Comparison of ENCODE assay signal across 1 cellular context in the genomic region with DNA sequence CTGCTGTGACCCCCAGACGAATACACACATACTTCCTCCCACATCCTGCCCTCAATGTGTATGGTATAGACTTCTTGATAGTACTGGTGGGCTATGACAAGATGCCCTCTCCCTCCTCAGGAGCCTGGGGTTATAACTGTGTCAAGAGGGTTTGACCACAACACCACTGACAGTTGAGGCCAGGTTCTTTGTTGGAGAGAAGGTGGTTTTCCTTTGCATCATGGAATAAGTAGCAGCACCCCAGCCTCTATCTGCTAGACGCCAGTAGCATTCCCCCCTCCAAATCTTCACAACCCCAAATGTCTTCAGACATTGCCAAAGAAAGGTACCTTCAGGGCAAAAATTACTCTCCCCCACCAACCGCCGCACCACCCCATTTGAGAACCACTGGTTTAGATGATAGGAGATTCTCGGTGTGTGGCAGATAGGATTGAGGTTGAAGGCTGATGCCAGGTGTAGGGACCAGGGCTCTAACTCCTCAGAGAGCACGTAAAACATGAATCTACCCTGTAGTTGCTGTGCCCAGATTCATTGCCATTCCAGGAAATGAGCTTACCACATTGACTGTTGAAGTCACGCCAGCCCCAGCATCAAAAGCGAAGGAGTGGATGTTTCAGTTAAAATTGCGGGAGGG.
TF ChIP-seq lines count a peak whose summit lies in the region.

No MANE protein-coding gene starts in this region.

TF ChIP-seq in GM12878, 131 proteins besides CTCF, POLR2A, EP300 and RAD21:
- TF ChIP-seq, protein P1, sequence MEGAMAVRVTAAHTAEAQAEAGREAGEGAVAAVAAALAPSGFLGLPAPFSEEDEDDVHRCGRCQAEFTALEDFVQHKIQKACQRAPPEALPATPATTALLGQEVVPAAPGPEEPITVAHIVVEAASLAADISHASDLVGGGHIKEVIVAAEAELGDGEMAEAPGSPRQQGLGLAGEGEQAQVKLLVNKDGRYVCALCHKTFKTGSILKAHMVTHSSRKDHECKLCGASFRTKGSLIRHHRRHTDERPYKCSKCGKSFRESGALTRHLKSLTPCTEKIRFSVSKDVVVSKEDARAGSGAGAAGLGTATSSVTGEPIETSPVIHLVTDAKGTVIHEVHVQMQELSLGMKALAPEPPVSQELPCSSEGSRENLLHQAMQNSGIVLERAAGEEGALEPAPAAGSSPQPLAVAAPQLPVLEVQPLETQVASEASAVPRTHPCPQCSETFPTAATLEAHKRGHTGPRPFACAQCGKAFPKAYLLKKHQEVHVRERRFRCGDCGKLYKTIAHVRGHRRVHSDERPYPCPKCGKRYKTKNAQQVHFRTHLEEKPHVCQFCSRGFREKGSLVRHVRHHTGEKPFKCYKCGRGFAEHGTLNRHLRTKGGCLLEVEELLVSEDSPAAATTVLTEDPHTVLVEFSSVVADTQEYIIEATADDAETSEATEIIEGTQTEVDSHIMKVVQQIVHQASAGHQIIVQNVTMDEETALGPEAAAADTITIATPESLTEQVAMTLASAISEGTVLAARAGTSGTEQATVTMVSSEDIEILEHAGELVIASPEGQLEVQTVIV (IDR thresholded peaks at IDR 0.05; ENCODE audit: borderline replicate concordance, partially characterized antibody) = no peak
- TF ChIP-seq, protein P2, sequence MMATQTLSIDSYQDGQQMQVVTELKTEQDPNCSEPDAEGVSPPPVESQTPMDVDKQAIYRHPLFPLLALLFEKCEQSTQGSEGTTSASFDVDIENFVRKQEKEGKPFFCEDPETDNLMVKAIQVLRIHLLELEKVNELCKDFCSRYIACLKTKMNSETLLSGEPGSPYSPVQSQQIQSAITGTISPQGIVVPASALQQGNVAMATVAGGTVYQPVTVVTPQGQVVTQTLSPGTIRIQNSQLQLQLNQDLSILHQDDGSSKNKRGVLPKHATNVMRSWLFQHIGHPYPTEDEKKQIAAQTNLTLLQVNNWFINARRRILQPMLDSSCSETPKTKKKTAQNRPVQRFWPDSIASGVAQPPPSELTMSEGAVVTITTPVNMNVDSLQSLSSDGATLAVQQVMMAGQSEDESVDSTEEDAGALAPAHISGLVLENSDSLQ (IDR thresholded peaks at IDR 0.05) = no peak
- TF ChIP-seq SMAD5 (IDR thresholded peaks at IDR 0.05; ENCODE audit: low read depth) (no peak), SIN3A (IDR thresholded peaks at IDR 0.05; ENCODE audit: low read depth, low read length) (no peak), ZSCAN29 (IDR thresholded peaks at IDR 0.05) (no peak), ZNF217 (IDR thresholded peaks at IDR 0.05) (no peak), KLF5 (IDR thresholded peaks at IDR 0.05; ENCODE audit: partially characterized antibody) (no peak), CBX3 (IDR thresholded peaks at IDR 0.05; ENCODE audit: borderline replicate concordance, low read depth) (no peak), GABPA (IDR thresholded peaks at IDR 0.05; ENCODE audit: low read depth) (no peak), STAT1 (conservative IDR thresholded peaks at IDR 0.05) (no peak), CBFB (IDR thresholded peaks at IDR 0.05; ENCODE audit: low read depth) (no peak), BRCA1 (IDR thresholded peaks at IDR 0.05; ENCODE audit: low read depth, low read length) (no peak), CEBPB (IDR thresholded peaks at IDR 0.05; ENCODE audit: borderline replicate concordance in 1 of 2, low read depth in 2 of 2, low read length in 2 of 2) (no peak), IKZF2 (IDR thresholded peaks at IDR 0.05) (no peak), RCOR1 (conservative IDR thresholded peaks at IDR 0.05; ENCODE audit: low read depth, low read length) (no peak)
- TF ChIP-seq, protein P3, sequence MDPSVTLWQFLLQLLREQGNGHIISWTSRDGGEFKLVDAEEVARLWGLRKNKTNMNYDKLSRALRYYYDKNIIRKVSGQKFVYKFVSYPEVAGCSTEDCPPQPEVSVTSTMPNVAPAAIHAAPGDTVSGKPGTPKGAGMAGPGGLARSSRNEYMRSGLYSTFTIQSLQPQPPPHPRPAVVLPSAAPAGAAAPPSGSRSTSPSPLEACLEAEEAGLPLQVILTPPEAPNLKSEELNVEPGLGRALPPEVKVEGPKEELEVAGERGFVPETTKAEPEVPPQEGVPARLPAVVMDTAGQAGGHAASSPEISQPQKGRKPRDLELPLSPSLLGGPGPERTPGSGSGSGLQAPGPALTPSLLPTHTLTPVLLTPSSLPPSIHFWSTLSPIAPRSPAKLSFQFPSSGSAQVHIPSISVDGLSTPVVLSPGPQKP (IDR thresholded peaks at IDR 0.05; ENCODE audit: low read depth, low read length) = no peak
- TF ChIP-seq, protein P4, sequence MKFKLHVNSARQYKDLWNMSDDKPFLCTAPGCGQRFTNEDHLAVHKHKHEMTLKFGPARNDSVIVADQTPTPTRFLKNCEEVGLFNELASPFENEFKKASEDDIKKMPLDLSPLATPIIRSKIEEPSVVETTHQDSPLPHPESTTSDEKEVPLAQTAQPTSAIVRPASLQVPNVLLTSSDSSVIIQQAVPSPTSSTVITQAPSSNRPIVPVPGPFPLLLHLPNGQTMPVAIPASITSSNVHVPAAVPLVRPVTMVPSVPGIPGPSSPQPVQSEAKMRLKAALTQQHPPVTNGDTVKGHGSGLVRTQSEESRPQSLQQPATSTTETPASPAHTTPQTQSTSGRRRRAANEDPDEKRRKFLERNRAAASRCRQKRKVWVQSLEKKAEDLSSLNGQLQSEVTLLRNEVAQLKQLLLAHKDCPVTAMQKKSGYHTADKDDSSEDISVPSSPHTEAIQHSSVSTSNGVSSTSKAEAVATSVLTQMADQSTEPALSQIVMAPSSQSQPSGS (IDR thresholded peaks at IDR 0.05; ENCODE audit: low read length) = no peak
- TF ChIP-seq, protein P5, sequence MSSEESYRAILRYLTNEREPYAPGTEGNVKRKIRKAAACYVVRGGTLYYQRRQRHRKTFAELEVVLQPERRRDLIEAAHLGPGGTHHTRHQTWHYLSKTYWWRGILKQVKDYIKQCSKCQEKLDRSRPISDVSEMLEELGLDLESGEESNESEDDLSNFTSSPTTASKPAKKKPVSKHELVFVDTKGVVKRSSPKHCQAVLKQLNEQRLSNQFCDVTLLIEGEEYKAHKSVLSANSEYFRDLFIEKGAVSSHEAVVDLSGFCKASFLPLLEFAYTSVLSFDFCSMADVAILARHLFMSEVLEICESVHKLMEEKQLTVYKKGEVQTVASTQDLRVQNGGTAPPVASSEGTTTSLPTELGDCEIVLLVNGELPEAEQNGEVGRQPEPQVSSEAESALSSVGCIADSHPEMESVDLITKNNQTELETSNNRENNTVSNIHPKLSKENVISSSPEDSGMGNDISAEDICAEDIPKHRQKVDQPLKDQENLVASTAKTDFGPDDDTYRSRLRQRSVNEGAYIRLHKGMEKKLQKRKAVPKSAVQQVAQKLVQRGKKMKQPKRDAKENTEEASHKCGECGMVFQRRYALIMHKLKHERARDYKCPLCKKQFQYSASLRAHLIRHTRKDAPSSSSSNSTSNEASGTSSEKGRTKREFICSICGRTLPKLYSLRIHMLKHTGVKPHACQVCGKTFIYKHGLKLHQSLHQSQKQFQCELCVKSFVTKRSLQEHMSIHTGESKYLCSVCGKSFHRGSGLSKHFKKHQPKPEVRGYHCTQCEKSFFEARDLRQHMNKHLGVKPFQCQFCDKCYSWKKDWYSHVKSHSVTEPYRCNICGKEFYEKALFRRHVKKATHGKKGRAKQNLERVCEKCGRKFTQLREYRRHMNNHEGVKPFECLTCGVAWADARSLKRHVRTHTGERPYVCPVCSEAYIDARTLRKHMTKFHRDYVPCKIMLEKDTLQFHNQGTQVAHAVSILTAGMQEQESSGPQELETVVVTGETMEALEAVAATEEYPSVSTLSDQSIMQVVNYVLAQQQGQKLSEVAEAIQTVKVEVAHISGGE (CRISPR knock-in tag; IDR thresholded peaks at IDR 0.05) = no peak
- TF ChIP-seq, protein P6, sequence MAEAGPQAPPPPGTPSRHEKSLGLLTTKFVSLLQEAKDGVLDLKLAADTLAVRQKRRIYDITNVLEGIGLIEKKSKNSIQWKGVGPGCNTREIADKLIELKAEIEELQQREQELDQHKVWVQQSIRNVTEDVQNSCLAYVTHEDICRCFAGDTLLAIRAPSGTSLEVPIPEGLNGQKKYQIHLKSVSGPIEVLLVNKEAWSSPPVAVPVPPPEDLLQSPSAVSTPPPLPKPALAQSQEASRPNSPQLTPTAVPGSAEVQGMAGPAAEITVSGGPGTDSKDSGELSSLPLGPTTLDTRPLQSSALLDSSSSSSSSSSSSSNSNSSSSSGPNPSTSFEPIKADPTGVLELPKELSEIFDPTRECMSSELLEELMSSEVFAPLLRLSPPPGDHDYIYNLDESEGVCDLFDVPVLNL (IDR thresholded peaks at IDR 0.05; ENCODE audit: low read depth, low read length) = no peak
TF ChIP-seq in GM12878: peak in this region for 0.
